In the genomic region with DNA sequence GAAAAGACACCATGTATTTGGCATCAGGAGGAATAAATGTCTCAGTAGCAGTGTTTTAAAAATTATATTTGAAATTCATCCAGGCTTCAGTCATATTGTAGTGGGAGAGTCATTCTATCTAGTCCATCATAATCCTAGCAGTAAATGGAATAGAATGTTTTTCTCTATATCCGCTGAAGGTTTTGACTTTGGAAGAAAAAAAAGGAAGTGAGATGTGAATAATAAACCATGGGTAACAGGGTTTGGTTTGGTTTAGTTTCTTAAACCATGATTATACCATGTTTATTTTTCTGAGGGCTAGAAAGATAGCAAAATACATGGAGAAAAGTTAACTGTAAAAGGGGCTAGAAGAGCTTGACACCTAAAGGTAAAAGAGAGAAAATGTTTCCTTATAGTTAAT, we compare ENCODE assay signal across 21 cellular contexts.
"Had no signal": no experiment of that assay in that cellular context is flagged by ENCODE, and none has a peak within 500 bp of the region (broad histone marks: within the 10 kb centered on the region; RNA-seq: fewer than 3 reads in every experiment).

No MANE protein-coding gene starts in this region.

- FAIRE-seq: colon, kidney, pancreas, small intestine, urothelium cell line had no signal

- H3K36me3 ChIP-seq: gastrocnemius medialis, left ventricle myocardium inferior, lower lobe of right lung, neural progenitor cell, pancreas had no signal

- H3K9ac ChIP-seq: neural progenitor cell had no signal

- H3K9me3 ChIP-seq: gastrocnemius medialis, left ventricle myocardium inferior, lower lobe of right lung, pancreas had no signal

- H3K27me3 ChIP-seq: gastrocnemius medialis, pancreas had no signal

- H3K4me3 ChIP-seq: gastrocnemius medialis, left ventricle myocardium inferior, lower lobe of right lung, neural progenitor cell, pancreas had no signal

- H3K4me3 Mint-ChIP-seq: endodermal cell; immature natural killer cell; memory B cell; mesothelial cell of epicardium; natural killer cell treated with Interleukin-12 subunit alpha and Interleukin-12 subunit beta and Interleukin-15 and Interleukin-18, amount 100 ng/mL, for 72 hours; neural progenitor cell; type B pancreatic cell had no signal

- H3K36me3 Mint-ChIP-seq: immature natural killer cell; memory B cell; mesothelial cell of epicardium; natural killer cell treated with Interleukin-12 subunit alpha and Interleukin-12 subunit beta and Interleukin-15 and Interleukin-18, amount 100 ng/mL, for 72 hours; neural progenitor cell; type B pancreatic cell had no signal

- H3K4me2 ChIP-seq: neural progenitor cell had no signal

- DNase-seq: endodermal cell; gastrocnemius medialis; immature natural killer cell; kidney; left cardiac atrium; left ventricle myocardium inferior; lower lobe of right lung; nucleus accumbens; pancreas; right cardiac atrium; small intestine; stimulated activated CD4-positive, alpha-beta T cell treated with anti-CD3 and anti-CD28 coated beads, Interleukin-2, amount 100 ng/mL, for 48 hours; stimulated activated naive CD4-positive, alpha-beta T cell treated with Interleukin-2 at 50 U/mL for 16 hours had no signal

- ATAC-seq: gastrocnemius medialis; left cardiac atrium; lower lobe of right lung; natural killer cell treated with Interleukin-12 subunit alpha and Interleukin-12 subunit beta and Interleukin-15 and Interleukin-18, amount 100 ng/mL, for 72 hours; pancreas had no signal

- H2AFZ ChIP-seq: neural progenitor cell had no signal

- H3K9me3 Mint-ChIP-seq: endodermal cell; memory B cell; natural killer cell treated with Interleukin-12 subunit alpha and Interleukin-12 subunit beta and Interleukin-15 and Interleukin-18, amount 100 ng/mL, for 72 hours; neural progenitor cell; type B pancreatic cell had no signal

- H3K4me1 ChIP-seq: gastrocnemius medialis, left ventricle myocardium inferior, neural progenitor cell, pancreas had no signal

- H3K4me1 Mint-ChIP-seq: endodermal cell, memory B cell, mesothelial cell of epicardium, neural progenitor cell had no signal

- H3K27ac ChIP-seq: gastrocnemius medialis, left ventricle myocardium inferior, lower lobe of right lung, neural progenitor cell, pancreas had no signal

- H3K27ac Mint-ChIP-seq: endodermal cell; immature natural killer cell; memory B cell; mesothelial cell of epicardium; natural killer cell treated with Interleukin-12 subunit alpha and Interleukin-12 subunit beta and Interleukin-15 and Interleukin-18, amount 100 ng/mL, for 72 hours; neural progenitor cell; progenitor cell of endocrine pancreas; type B pancreatic cell had no signal
